In the genomic region with DNA sequence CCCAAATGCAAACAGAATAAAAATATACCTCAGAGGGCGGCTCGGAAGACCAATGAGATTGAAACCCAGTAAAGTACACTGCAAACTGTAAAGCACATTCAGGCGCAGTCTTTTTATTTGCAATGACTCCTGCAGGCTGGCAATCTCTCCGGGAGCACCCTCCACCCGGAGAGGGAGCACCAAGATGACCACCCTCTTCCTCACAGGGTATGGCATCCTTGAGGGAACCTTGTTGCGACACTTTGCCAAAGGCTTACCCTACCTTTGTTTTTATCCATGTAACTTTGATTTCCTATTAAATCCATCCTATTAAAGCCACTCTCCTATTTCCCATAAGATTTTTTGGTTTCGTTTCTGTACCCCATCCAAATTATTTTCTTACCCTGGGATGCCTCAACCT, we compare ENCODE assay signal across 37 cellular contexts.
"Had no signal": no experiment of that assay in that cellular context is flagged by ENCODE, and none has a peak within 500 bp of the region (broad histone marks: within the 10 kb centered on the region; RNA-seq: fewer than 3 reads in every experiment).

No MANE protein-coding gene starts in this region.

- H3K36me3 Mint-ChIP-seq: activated CD4-positive, alpha-beta memory T cell treated with anti-CD3 and anti-CD28 coated beads for 36 hours; activated naive CD4-positive, alpha-beta T cell treated with anti-CD3 and anti-CD28 coated beads, Interleukin-2, amount 10 ng/mL, durations not matched to agents 7 days and 5 days had no signal

- H3K4me3 ChIP-seq: ascending aorta, cardiac muscle cell had no signal

- H3K4me1 ChIP-seq: ascending aorta had no signal

- H3K4me1 Mint-ChIP-seq: activated CD4-positive, alpha-beta T cell treated with anti-CD3 and anti-CD28 coated beads, Interleukin-2, amount 10 ng/mL, durations not matched to agents 24 days and 14 days; activated CD8-positive, alpha-beta memory T cell treated with anti-CD3 and anti-CD28 coated beads, Interleukin-2, amount 10 ng/mL, durations not matched to agents 7 days and 5 days; activated naive CD4-positive, alpha-beta T cell treated with anti-CD3 and anti-CD28 coated beads, Interleukin-2, amount 10 ng/mL, durations not matched to agents 7 days and 5 days; activated naive CD4-positive, alpha-beta T cell treated with anti-CD3 and anti-CD28 coated beads, Interleukin-2, amount 50 U/mL, for 24 hours; activated naive CD8-positive, alpha-beta T cell treated with anti-CD3 and anti-CD28 coated beads, Interleukin-2, amount 10 ng/mL, durations not matched to agents 7 days and 5 days; activated naive CD8-positive, alpha-beta T cell treated with anti-CD3 and anti-CD28 coated beads, Interleukin-2, amount 50 U/mL, for 24 hours; brain had no signal

- DNase-seq: activated B cell treated with CpG ODN at 0.5 μM for 24 hours; activated CD4-positive, alpha-beta memory T cell treated with anti-CD3 and anti-CD28 coated beads for 36 hours; activated CD4-positive, alpha-beta T cell treated with anti-CD3 and anti-CD28 coated beads for 4 hours; activated CD4-positive, alpha-beta T cell treated with anti-CD3 and anti-CD28 coated beads, Interleukin-2, amount 10 ng/mL, durations not matched to agents 24 days and 14 days; activated CD4-positive, alpha-beta T cell treated with anti-CD3 and anti-CD28 coated beads, Interleukin-2, amount 50 U/mL, for 1 hour; activated CD4-positive, alpha-beta T cell treated with anti-CD3 and anti-CD28 coated beads, Interleukin-2, amount 50 U/mL, for 4 hours; activated CD4-positive, CD25-positive, alpha-beta regulatory T cell treated with anti-CD3 and anti-CD28 coated beads, Interleukin-2, amount 50 U/mL, for 72 hours; activated CD8-positive, alpha-beta memory T cell treated with anti-CD3 and anti-CD28 coated beads, Interleukin-2, amount 10 ng/mL, durations not matched to agents 7 days and 5 days; activated CD8-positive, alpha-beta memory T cell treated with anti-CD3 and anti-CD28 coated beads, Interleukin-2, amount 50 U/mL, for 48 hours; activated CD8-positive, alpha-beta T cell treated with anti-CD3 and anti-CD28 coated beads for 36 hours; activated effector memory CD4-positive, alpha-beta T cell treated with Interleukin-2 at 50 U/mL for 16 hours; activated gamma-delta T cell; activated naive CD4-positive, alpha-beta T cell treated with anti-CD3 and anti-CD28 coated beads, Interleukin-2, amount 10 ng/mL, durations not matched to agents 7 days and 5 days; activated naive CD4-positive, alpha-beta T cell treated with Interleukin-2 at 50 U/mL for 16 hours; activated naive CD8-positive, alpha-beta T cell treated with anti-CD3 and anti-CD28 coated beads, Interleukin-2, amount 10 ng/mL, durations not matched to agents 7 days and 5 days; activated naive CD8-positive, alpha-beta T cell treated with anti-CD3 and anti-CD28 coated beads, Interleukin-2, amount 50 U/mL, for 24 hours; activated T-cell treated with anti-CD3 and anti-CD28 coated beads, Interleukin-2, amount 50 U/mL, for 24 hours; activated T-cell treated with anti-CD3 and anti-CD28 coated beads, Interleukin-2, amount 50 U/mL, for 48 hours; amygdala; anterior cingulate cortex; caudate nucleus; cerebellar nuclear complex; T-helper 1 cell; T-helper 2 cell; T-helper 9 cell had no signal

- H3K27me3 Mint-ChIP-seq: activated B cell treated with CpG ODN at 0.5 μM for 24 hours; activated CD4-positive, alpha-beta memory T cell treated with anti-CD3 and anti-CD28 coated beads for 36 hours; activated CD4-positive, alpha-beta T cell treated with anti-CD3 and anti-CD28 coated beads, Interleukin-2, amount 10 ng/mL, durations not matched to agents 24 days and 14 days; activated CD8-positive, alpha-beta memory T cell treated with anti-CD3 and anti-CD28 coated beads, Interleukin-2, amount 10 ng/mL, durations not matched to agents 7 days and 5 days; activated CD8-positive, alpha-beta T cell treated with anti-CD3 and anti-CD28 coated beads for 36 hours; activated naive CD4-positive, alpha-beta T cell treated with anti-CD3 and anti-CD28 coated beads, Interleukin-2, amount 10 ng/mL, durations not matched to agents 7 days and 5 days; activated naive CD4-positive, alpha-beta T cell treated with anti-CD3 and anti-CD28 coated beads, Interleukin-2, amount 50 U/mL, for 24 hours; activated naive CD8-positive, alpha-beta T cell; activated naive CD8-positive, alpha-beta T cell treated with anti-CD3 and anti-CD28 coated beads, Interleukin-2, amount 10 ng/mL, durations not matched to agents 7 days and 5 days; activated naive CD8-positive, alpha-beta T cell treated with anti-CD3 and anti-CD28 coated beads, Interleukin-2, amount 50 U/mL, for 24 hours; activated T-cell treated with anti-CD3 and anti-CD28 coated beads, Interleukin-2, amount 50 U/mL, for 24 hours; central memory CD8-positive, alpha-beta T cell had no signal

- H3K4me3 Mint-ChIP-seq: activated B cell treated with CpG ODN at 0.5 μM for 24 hours; activated CD4-positive, alpha-beta memory T cell treated with anti-CD3 and anti-CD28 coated beads for 36 hours; activated CD4-positive, alpha-beta T cell treated with anti-CD3 and anti-CD28 coated beads, Interleukin-2, amount 10 ng/mL, durations not matched to agents 24 days and 14 days; activated CD8-positive, alpha-beta memory T cell treated with anti-CD3 and anti-CD28 coated beads, Interleukin-2, amount 10 ng/mL, durations not matched to agents 7 days and 5 days; activated CD8-positive, alpha-beta T cell treated with anti-CD3 and anti-CD28 coated beads for 36 hours; activated naive CD4-positive, alpha-beta T cell treated with anti-CD3 and anti-CD28 coated beads, Interleukin-2, amount 10 ng/mL, durations not matched to agents 7 days and 5 days; activated naive CD4-positive, alpha-beta T cell treated with anti-CD3 and anti-CD28 coated beads, Interleukin-2, amount 50 U/mL, for 24 hours; activated naive CD8-positive, alpha-beta T cell; activated naive CD8-positive, alpha-beta T cell treated with anti-CD3 and anti-CD28 coated beads, Interleukin-2, amount 10 ng/mL, durations not matched to agents 7 days and 5 days; activated naive CD8-positive, alpha-beta T cell treated with anti-CD3 and anti-CD28 coated beads, Interleukin-2, amount 50 U/mL, for 24 hours; activated T-cell treated with anti-CD3 and anti-CD28 coated beads, Interleukin-2, amount 50 U/mL, for 24 hours; brain; central memory CD8-positive, alpha-beta T cell; T-helper 1 cell treated with Interleukin-12 subunit alpha and Interleukin-12 subunit beta and Interleukin-4 antibody, amounts not matched to agents 30 μg/mL and 1 μg/mL, for 36 hours; T-helper 2 cell treated with Interferon-gamma antibody and Interleukin-4, amounts not matched to agents 5 μg/mL and 100 μg/mL, for 36 hours had no signal

- ATAC-seq: activated CD8-positive, alpha-beta memory T cell treated with anti-CD3 and anti-CD28 coated beads, Interleukin-2, amount 10 ng/mL, durations not matched to agents 7 days and 5 days; activated CD8-positive, alpha-beta T cell treated with anti-CD3 and anti-CD28 coated beads for 36 hours; activated naive CD8-positive, alpha-beta T cell treated with anti-CD3 and anti-CD28 coated beads, Interleukin-2, amount 50 U/mL, for 24 hours had no signal

- H3K9me3 ChIP-seq: ascending aorta had no signal

- H3K27ac ChIP-seq: ascending aorta, cardiac muscle cell, VCaP had no signal

- FAIRE-seq: bronchial epithelial cell, TTC549 had no signal

- H3K9me3 Mint-ChIP-seq: activated B cell treated with CpG ODN at 0.5 μM for 24 hours; activated CD4-positive, alpha-beta memory T cell treated with anti-CD3 and anti-CD28 coated beads for 36 hours; activated CD4-positive, alpha-beta T cell treated with anti-CD3 and anti-CD28 coated beads, Interleukin-2, amount 10 ng/mL, durations not matched to agents 24 days and 14 days; activated CD8-positive, alpha-beta T cell treated with anti-CD3 and anti-CD28 coated beads for 36 hours; activated naive CD4-positive, alpha-beta T cell treated with anti-CD3 and anti-CD28 coated beads, Interleukin-2, amount 10 ng/mL, durations not matched to agents 7 days and 5 days; activated naive CD4-positive, alpha-beta T cell treated with anti-CD3 and anti-CD28 coated beads, Interleukin-2, amount 50 U/mL, for 24 hours; activated naive CD8-positive, alpha-beta T cell treated with anti-CD3 and anti-CD28 coated beads, Interleukin-2, amount 10 ng/mL, durations not matched to agents 7 days and 5 days; activated naive CD8-positive, alpha-beta T cell treated with anti-CD3 and anti-CD28 coated beads, Interleukin-2, amount 50 U/mL, for 24 hours; activated T-cell treated with anti-CD3 and anti-CD28 coated beads, Interleukin-2, amount 50 U/mL, for 24 hours; activated T-helper 2 cell treated with anti-CD3 and anti-CD28 coated beads, Interferon-gamma antibody, Interleukin-2, Interleukin-4, amounts not matched to agents 10 μg/mL and 5 μg/mL and 100 μg/mL, durations not matched to agents 14 hours and 24 hours and 36 hours; central memory CD8-positive, alpha-beta T cell; T-helper 1 cell treated with Interleukin-12 subunit alpha and Interleukin-12 subunit beta and Interleukin-4 antibody, amounts not matched to agents 30 μg/mL and 1 μg/mL, for 36 hours; T-helper 2 cell treated with Interferon-gamma antibody and Interleukin-4, amounts not matched to agents 5 μg/mL and 100 μg/mL, for 36 hours had no signal

- H3K27ac Mint-ChIP-seq: activated B cell treated with CpG ODN at 0.5 μM for 24 hours; activated CD4-positive, alpha-beta memory T cell treated with anti-CD3 and anti-CD28 coated beads for 36 hours; activated CD4-positive, alpha-beta T cell treated with anti-CD3 and anti-CD28 coated beads, Interleukin-2, amount 10 ng/mL, durations not matched to agents 24 days and 14 days; activated CD8-positive, alpha-beta memory T cell treated with anti-CD3 and anti-CD28 coated beads, Interleukin-2, amount 10 ng/mL, durations not matched to agents 7 days and 5 days; activated CD8-positive, alpha-beta T cell treated with anti-CD3 and anti-CD28 coated beads for 36 hours; activated naive CD4-positive, alpha-beta T cell treated with anti-CD3 and anti-CD28 coated beads, Interleukin-2, amount 10 ng/mL, durations not matched to agents 7 days and 5 days; activated naive CD4-positive, alpha-beta T cell treated with anti-CD3 and anti-CD28 coated beads, Interleukin-2, amount 50 U/mL, for 24 hours; activated naive CD8-positive, alpha-beta T cell; activated naive CD8-positive, alpha-beta T cell treated with anti-CD3 and anti-CD28 coated beads, Interleukin-2, amount 10 ng/mL, durations not matched to agents 7 days and 5 days; activated naive CD8-positive, alpha-beta T cell treated with anti-CD3 and anti-CD28 coated beads, Interleukin-2, amount 50 U/mL, for 24 hours; activated T-cell treated with anti-CD3 and anti-CD28 coated beads, Interleukin-2, amount 50 U/mL, for 24 hours; activated T-helper 2 cell treated with anti-CD3 and anti-CD28 coated beads, Interferon-gamma antibody, Interleukin-2, Interleukin-4, amounts not matched to agents 10 μg/mL and 5 μg/mL and 100 μg/mL, durations not matched to agents 14 hours and 24 hours and 36 hours; T-helper 1 cell treated with Interleukin-12 subunit alpha and Interleukin-12 subunit beta and Interleukin-4 antibody, amounts not matched to agents 30 μg/mL and 1 μg/mL, for 36 hours; T-helper 2 cell treated with Interferon-gamma antibody and Interleukin-4, amounts not matched to agents 5 μg/mL and 100 μg/mL, for 36 hours had no signal

- H3K27me3 ChIP-seq: ascending aorta, cardiac muscle cell had no signal
